ENCODE assay signal across 10 cellular contexts in the genomic region with DNA sequence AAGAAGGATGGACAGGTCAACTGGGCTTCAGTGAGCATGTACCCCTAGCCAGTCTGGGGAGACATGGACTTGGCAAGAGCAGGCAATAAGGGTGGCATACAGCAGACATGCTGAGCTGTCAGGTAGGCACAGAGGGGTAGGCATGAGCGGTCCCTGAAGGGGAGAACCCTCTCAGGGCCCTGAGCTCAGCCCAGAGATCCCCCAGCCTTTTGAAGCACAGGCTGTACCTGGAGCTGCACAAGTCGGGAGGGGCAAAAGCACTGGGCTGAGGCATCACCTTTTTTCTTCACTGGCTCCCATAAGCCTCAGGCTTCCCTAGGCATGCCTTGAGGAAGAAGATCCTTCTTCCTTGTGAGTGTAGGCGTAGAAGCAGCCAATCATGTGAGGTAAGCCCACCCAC. TPM values are rescaled to one million over a fixed set of nuclear protein-coding genes. Genes with fewer than 3 reads are reported as not detected.
"Had no signal": no experiment of that assay in that cellular context is flagged by ENCODE, and none has a peak within 500 bp of the region (broad histone marks: within the 10 kb centered on the region; RNA-seq: fewer than 3 reads in every experiment).

No MANE protein-coding gene starts in this region.

- H3K27ac ChIP-seq: HL-60, KMS-11 had no signal

- H3K9ac ChIP-seq: KMS-11 had no signal

- H2AFZ ChIP-seq: GM23338 had no signal

- H3K4me2 ChIP-seq: GM23338, KMS-11 had no signal

- FAIRE-seq: H1, H54 had no signal

- H3K4me3 ChIP-seq: GM23338 had no signal

- DNase-seq: H9, HCEC 1CT, KBM-7 had no signal

- ATAC-seq: GM23338 had no signal

RNA-seq across cellular contexts. Expression of a gene that starts 42.3 kb away (rescaled TPM):
- total RNA-seq: GM23338, H1, H9, HT1080 had no signal
- polyA plus RNA-seq: GM23338, H1, IgD-negative memory B cell had no signal
